ENCODE assay signal across 1 cellular context in the genomic region with DNA sequence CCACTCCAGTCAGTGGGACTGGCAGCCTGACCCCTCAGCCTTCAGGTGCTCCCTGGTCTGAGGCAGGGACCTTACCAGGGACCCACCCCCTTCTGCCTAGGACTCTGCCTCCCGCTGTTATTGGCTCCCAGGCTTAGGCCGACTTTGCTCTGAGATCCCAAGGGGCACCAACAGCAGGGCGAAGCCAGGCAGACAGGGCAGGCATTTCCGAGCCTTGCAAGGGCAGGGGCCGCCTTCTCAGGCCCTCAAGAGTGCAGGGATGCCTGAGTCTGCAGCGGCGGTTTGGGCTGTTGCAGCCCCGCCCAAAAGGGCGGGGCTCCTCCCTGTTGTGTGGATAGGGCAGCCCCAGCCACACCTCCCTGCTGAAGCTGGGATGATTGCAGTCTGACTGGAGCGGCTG.
TF ChIP-seq lines count a peak whose summit lies in the region.

No MANE protein-coding gene starts in this region.

TF ChIP-seq in GM23338, 12 proteins besides CTCF, POLR2A, EP300 and RAD21 (continued from another document):
- no peak for TF ChIP-seq ZNF462 (CRISPR knock-in tag; IDR thresholded peaks at IDR 0.05)
- no peak for TF ChIP-seq ZNF331 (CRISPR knock-in tag; IDR thresholded peaks at IDR 0.05; ENCODE audit: low read depth)
- TF ChIP-seq ZNF114 (CRISPR knock-in tag; IDR thresholded peaks at IDR 0.05): no peak
- TF ChIP-seq, protein P1, sequence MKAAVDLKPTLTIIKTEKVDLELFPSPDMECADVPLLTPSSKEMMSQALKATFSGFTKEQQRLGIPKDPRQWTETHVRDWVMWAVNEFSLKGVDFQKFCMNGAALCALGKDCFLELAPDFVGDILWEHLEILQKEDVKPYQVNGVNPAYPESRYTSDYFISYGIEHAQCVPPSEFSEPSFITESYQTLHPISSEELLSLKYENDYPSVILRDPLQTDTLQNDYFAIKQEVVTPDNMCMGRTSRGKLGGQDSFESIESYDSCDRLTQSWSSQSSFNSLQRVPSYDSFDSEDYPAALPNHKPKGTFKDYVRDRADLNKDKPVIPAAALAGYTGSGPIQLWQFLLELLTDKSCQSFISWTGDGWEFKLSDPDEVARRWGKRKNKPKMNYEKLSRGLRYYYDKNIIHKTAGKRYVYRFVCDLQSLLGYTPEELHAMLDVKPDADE (IDR thresholded peaks at IDR 0.05): no peak
- no peak for TF ChIP-seq JUNB (IDR thresholded peaks at IDR 0.05; ENCODE audit: unreplicated experiment)
- TF ChIP-seq CREB1 (CRISPR knock-in tag; IDR thresholded peaks at IDR 0.05; ENCODE audit: low read depth): no peak
- TF ChIP-seq REST (IDR thresholded peaks at IDR 0.05; ENCODE audit: unreplicated experiment): no peak
- TF ChIP-seq STAT1 (IDR thresholded peaks at IDR 0.05; ENCODE audit: unreplicated experiment): no peak
